15 cellular contexts compared by ENCODE assay signal in genomic region chr1:40651138-40651857, GRCh38. TPM values are rescaled to one million over a fixed set of nuclear protein-coding genes. Genes with fewer than 3 reads are reported as not detected.
DNase-seq lines count a peak whose midpoint lies in the region; ATAC-seq and TF ChIP-seq lines count a peak whose summit lies in the region.
"Had no signal": no experiment of that assay in that cellular context is flagged by ENCODE, and none has a peak within 500 bp of the region (broad histone marks: within the 10 kb centered on the region; RNA-seq: fewer than 3 reads in every experiment).

No MANE protein-coding gene starts in this region.

- H3K27me3 Mint-ChIP-seq in stimulated activated memory B cell treated with anti-CD40 and anti-IgM and Interleukin-4, amounts not matched to agents 10 μg/mL and 1 μg/mL and 100 μg/mL, for 72 hours = peaks cover 22% of the 10 kb centered on the region
- H3K27me3 Mint-ChIP-seq: activated CD4-positive, alpha-beta T cell treated with anti-CD3 and anti-CD28 coated beads, Interleukin-2, amount 10 ng/mL, durations not matched to agents 24 days and 14 days had no signal

- no peak overlapping the region for H3K4me3 Mint-ChIP-seq in stimulated activated memory B cell treated with anti-CD40 and anti-IgM and Interleukin-4, amounts not matched to agents 10 μg/mL and 1 μg/mL and 100 μg/mL, for 72 hours
- H3K4me3 Mint-ChIP-seq: activated CD4-positive, alpha-beta T cell treated with anti-CD3 and anti-CD28 coated beads, Interleukin-2, amount 10 ng/mL, durations not matched to agents 24 days and 14 days; activated naive CD8-positive, alpha-beta T cell; CD8-positive, alpha-beta T cell had no signal

- H3K9me3 ChIP-seq in WERI-Rb-1 (ENCODE audit: severe bottlenecking) = no peaks in the 10 kb centered on the region
- H3K9me3 ChIP-seq: ovary had no signal

- H3K36me3 Mint-ChIP-seq in stimulated activated memory B cell treated with anti-CD40 and anti-IgM and Interleukin-4, amounts not matched to agents 10 μg/mL and 1 μg/mL and 100 μg/mL, for 72 hours = no peaks in the 10 kb centered on the region
- H3K36me3 Mint-ChIP-seq: CD8-positive, alpha-beta T cell had no signal

- peak in 1 of 2 donors; percentile 21 for ATAC-seq in left cardiac atrium
- no peak for ATAC-seq in stimulated activated memory B cell treated with anti-CD40 and anti-IgM and Interleukin-4, amounts not matched to agents 10 μg/mL and 1 μg/mL and 100 μg/mL, for 72 hours
- ATAC-seq in GM21367 (IDR thresholded peaks at IDR 0.05; ENCODE audit: unreplicated experiment) = no peak
- ATAC-seq in HG03439 (IDR thresholded peaks at IDR 0.05; ENCODE audit: unreplicated experiment) = no peak
- ATAC-seq: CD8-positive, alpha-beta T cell had no signal

- H3K27ac ChIP-seq in WERI-Rb-1 = peak overlapping the region; percentile 27
- H3K27ac ChIP-seq: cardiac muscle cell, ovary had no signal

- no peaks in the 10 kb centered on the region for H3K9me3 Mint-ChIP-seq in stimulated activated memory B cell treated with anti-CD40 and anti-IgM and Interleukin-4, amounts not matched to agents 10 μg/mL and 1 μg/mL and 100 μg/mL, for 72 hours
- H3K9me3 Mint-ChIP-seq: activated CD4-positive, alpha-beta T cell treated with anti-CD3 and anti-CD28 coated beads, Interleukin-2, amount 10 ng/mL, durations not matched to agents 24 days and 14 days; CD8-positive, alpha-beta T cell had no signal

- DNase-seq in NCI-H82 (lab: John Stamatoyannopoulos, UW) (peak; percentile 18), NCI-H82 treated with DMSO at 0.1 percent for 48 hours (lab: John Stamatoyannopoulos, UW; ENCODE audit: unreplicated experiment) (no peak), WERI-Rb-1 (peak; percentile 41), left cardiac atrium (peak; percentile 45), superior temporal gyrus (ENCODE audit: extremely low spot score) (peak; percentile 65)
- DNase-seq: activated CD4-positive, alpha-beta T cell treated with anti-CD3 and anti-CD28 coated beads, Interleukin-2, amount 10 ng/mL, durations not matched to agents 24 days and 14 days; CD8-positive, alpha-beta T cell; ovary; SHP77 treated with DMSO at 0.1 percent for 48 hours; T-helper 9 cell had no signal

- TF ChIP-seq CTCF in WERI-Rb-1 (IDR thresholded peaks at IDR 0.05; ENCODE audit: low read depth, low read length) = no peak

- H3K27ac Mint-ChIP-seq in stimulated activated memory B cell treated with anti-CD40 and anti-IgM and Interleukin-4, amounts not matched to agents 10 μg/mL and 1 μg/mL and 100 μg/mL, for 72 hours = no peak overlapping the region
- H3K27ac Mint-ChIP-seq: activated CD4-positive, alpha-beta T cell treated with anti-CD3 and anti-CD28 coated beads, Interleukin-2, amount 10 ng/mL, durations not matched to agents 24 days and 14 days; activated naive CD8-positive, alpha-beta T cell; CD8-positive, alpha-beta T cell had no signal

- H3K4me1 Mint-ChIP-seq in stimulated activated memory B cell treated with anti-CD40 and anti-IgM and Interleukin-4, amounts not matched to agents 10 μg/mL and 1 μg/mL and 100 μg/mL, for 72 hours = no peaks in the 10 kb centered on the region

- H3K4me3 ChIP-seq in WERI-Rb-1 (ENCODE audit: low read depth, low read length) = no peak overlapping the region
- H3K4me3 ChIP-seq: cardiac muscle cell, ovary had no signal

- H3K36me3 ChIP-seq in WERI-Rb-1 = no peaks in the 10 kb centered on the region
- H3K36me3 ChIP-seq: cardiac muscle cell, ovary had no signal

- intact Hi-C loops in left cardiac atrium (cut with DNase I) = no loop called here

- no peaks in the 10 kb centered on the region for H3K27me3 ChIP-seq in WERI-Rb-1 (ENCODE audit: insufficient read depth, low read depth, severe bottlenecking)
- H3K27me3 ChIP-seq: cardiac muscle cell, ovary had no signal

RNA-seq across cellular contexts. Expression of gene RIMS3, which starts 14.2 kb away (rescaled TPM):
- 1 to 10 TPM; 2.9 to 3.6 TPM for total RNA-seq in left cardiac atrium

RNA-seq across cellular contexts. Expression of gene NFYC, which starts 40.2 kb away (rescaled TPM):
- total RNA-seq in left cardiac atrium = 10 to 100 TPM; 60.1 to 71.1 TPM
